27 cellular contexts compared by ENCODE assay signal in the genomic region with DNA sequence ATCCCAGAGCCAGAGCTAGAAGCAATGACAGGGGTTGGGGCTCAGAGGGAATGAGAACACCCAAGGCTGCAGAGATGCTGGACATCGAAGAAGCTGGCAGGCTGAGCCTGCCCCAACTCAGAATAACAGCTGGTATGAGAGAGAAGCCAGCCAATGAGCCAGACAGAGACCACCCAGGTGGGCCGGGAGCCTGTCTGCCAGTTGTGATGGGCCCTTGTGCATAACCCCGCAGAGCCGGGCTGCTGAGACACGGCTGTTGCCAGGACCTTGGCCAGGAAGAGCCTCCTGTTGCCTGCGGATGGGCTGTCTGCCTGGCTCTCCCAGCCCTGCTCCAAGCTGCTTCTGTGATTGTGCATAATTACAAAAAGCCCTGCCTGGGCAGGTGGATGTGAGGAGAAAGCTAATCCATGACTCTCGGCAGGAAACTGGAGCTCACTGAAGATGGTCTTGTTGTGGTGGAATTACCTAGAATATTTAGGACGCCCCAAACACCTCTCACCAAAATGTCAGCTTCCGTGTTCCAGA.
"Had no signal": no experiment of that assay in that cellular context is flagged by ENCODE, and none has a peak within 500 bp of the region (broad histone marks: within the 10 kb centered on the region; RNA-seq: fewer than 3 reads in every experiment).

No MANE protein-coding gene starts in this region.

- H3K4me3 ChIP-seq: gastrocnemius medialis, right atrium auricular region, smooth muscle cell, stomach, thyroid gland, upper lobe of left lung, vagina had no signal

- H3K4me1 ChIP-seq: parathyroid adenoma, right atrium auricular region, stomach, thyroid gland, upper lobe of left lung, vagina had no signal

- DNase-seq: activated CD4-positive, alpha-beta memory T cell treated with anti-CD3 and anti-CD28 coated beads for 36 hours; activated CD4-positive, alpha-beta T cell treated with anti-CD3 and anti-CD28 coated beads, Interleukin-2, amount 10 ng/mL, durations not matched to agents 24 days and 14 days; activated CD4-positive, CD25-positive, alpha-beta regulatory T cell treated with anti-CD3 and anti-CD28 coated beads, Interleukin-2, amount 50 U/mL, for 72 hours; activated CD8-positive, alpha-beta memory T cell treated with anti-CD3 and anti-CD28 coated beads, Interleukin-2, amount 50 U/mL, for 4 hours; activated effector memory CD4-positive, alpha-beta T cell treated with anti-CD3 and anti-CD28 coated beads, Interleukin-2, amount 50 U/mL, for 16 hours; activated naive CD4-positive, alpha-beta T cell treated with anti-CD3 and anti-CD28 coated beads, Interleukin-2, amount 10 ng/mL, durations not matched to agents 7 days and 5 days; activated T-cell treated with anti-CD3 and anti-CD28 coated beads, Interleukin-2, amount 50 U/mL, for 1 hour; amniotic stem cell; effector memory CD4-positive, alpha-beta T cell; gastrocnemius medialis; hippocampal formation; left cardiac atrium; mammary epithelial cell; naive thymus-derived CD8-positive, alpha-beta T cell; occipital lobe; stimulated activated CD4-positive, alpha-beta T cell treated with anti-CD3 and anti-CD28 coated beads, Interleukin-1b, Interleukin-23, amount 100 ng/mL, for 48 hours; stimulated activated CD4-positive, alpha-beta T cell treated with anti-CD3 and anti-CD28 coated beads, Interleukin-4, amount 100 ng/mL, for 4 hours; stimulated activated CD8-positive, alpha-beta memory T cell treated with anti-CD3 and anti-CD28 coated beads, Interleukin-4, amount 100 ng/mL, for 48 hours; stomach; T-helper 2 cell; thyroid gland had no signal

- H3K27me3 ChIP-seq: gastrocnemius medialis, right atrium auricular region, thyroid gland, upper lobe of left lung, vagina had no signal

- H3K9me3 ChIP-seq: gastrocnemius medialis, right atrium auricular region, stomach, thyroid gland, upper lobe of left lung, vagina had no signal

- H3K27ac ChIP-seq: gastrocnemius medialis, parathyroid adenoma, right atrium auricular region, stomach, thyroid gland, upper lobe of left lung, vagina had no signal

- ATAC-seq: gastrocnemius medialis; left cardiac atrium; naive thymus-derived CD8-positive, alpha-beta T cell; stimulated activated memory B cell treated with anti-CD40 and anti-IgM and Interleukin-4, amounts not matched to agents 10 μg/mL and 1 μg/mL and 100 μg/mL, for 72 hours had no signal

- H3K36me3 ChIP-seq: gastrocnemius medialis, right atrium auricular region, thyroid gland, upper lobe of left lung, vagina had no signal
